Comparison of ENCODE assay signal across 8 cellular contexts in genomic region chr10:66925896-66926719, GRCh38. TPM values are rescaled to one million over a fixed set of nuclear protein-coding genes. Genes with fewer than 3 reads are reported as not detected.
DNase-seq lines count a peak whose midpoint lies in the region; ATAC-seq and TF ChIP-seq lines count a peak whose summit lies in the region.

TSS of gene LRRTM3 (plus strand) at chr10:66926036.

- no peak within 1 kb of the TSS for H3K27ac ChIP-seq in right atrium auricular region

- peaks cover 0 to 5% of the 10 kb centered on the region in 2 donors for H3K27me3 ChIP-seq in right atrium auricular region

- H3K36me3 ChIP-seq in right atrium auricular region, result no peaks in the 10 kb centered on the region

- H3K4me1 ChIP-seq in right atrium auricular region, result peaks cover 0 to 12% of the 10 kb centered on the region in 2 donors

- DNase-seq in DMS53 (lab: John Stamatoyannopoulos, UW), result peak; percentile 91
- DNase-seq in NCI-H510A treated with DMSO at 0.1 percent for 48 hours (lab: John Stamatoyannopoulos, UW), result peak; percentile 72
- DNase-seq in amniotic stem cell (lab: John Stamatoyannopoulos, UW), result peak; percentile 53
- DNase-seq in right atrium auricular region (ENCODE audit: low spot score), result peak; percentile 58
- peak; percentile 3 for DNase-seq in pulmonary artery endothelial cell (ENCODE audit: low read depth, low spot score)
- no peak for DNase-seq in T1000 (lab: John Stamatoyannopoulos, UW)

- no peaks in the 10 kb centered on the region for H3K9me3 ChIP-seq in right atrium auricular region

- TF ChIP-seq CTCF in right atrium auricular region (IDR thresholded peaks at IDR 0.05), result peak; percentile 54 to 73

- ATAC-seq in GM19035 (IDR thresholded peaks at IDR 0.05; ENCODE audit: unreplicated experiment) (peak; percentile 100), HG03108 (IDR thresholded peaks at IDR 0.05; ENCODE audit: unreplicated experiment) (peak; percentile 100)

- peak within 1 kb of the TSS in 1 of 2 donors; percentile 21 for H3K4me3 ChIP-seq in right atrium auricular region

RNA-seq across cellular contexts. Expression of gene LRRTM3, which starts in this region (rescaled TPM):
- total RNA-seq in right atrium auricular region (not detected), pulmonary artery endothelial cell (not detected in 2 replicates)

Comparison
In these comparisons a context has a peak if more than half of its experiments do, and no peak if none do; other contexts are left out.
1. Peak in DNase-seq in right atrium auricular region; RNA of the gene not detected or under 1 TPM.
2. Peak in DNase-seq in pulmonary artery endothelial cell; RNA of the gene not detected or under 1 TPM.